7 cellular contexts compared by ENCODE assay signal in the genomic region with DNA sequence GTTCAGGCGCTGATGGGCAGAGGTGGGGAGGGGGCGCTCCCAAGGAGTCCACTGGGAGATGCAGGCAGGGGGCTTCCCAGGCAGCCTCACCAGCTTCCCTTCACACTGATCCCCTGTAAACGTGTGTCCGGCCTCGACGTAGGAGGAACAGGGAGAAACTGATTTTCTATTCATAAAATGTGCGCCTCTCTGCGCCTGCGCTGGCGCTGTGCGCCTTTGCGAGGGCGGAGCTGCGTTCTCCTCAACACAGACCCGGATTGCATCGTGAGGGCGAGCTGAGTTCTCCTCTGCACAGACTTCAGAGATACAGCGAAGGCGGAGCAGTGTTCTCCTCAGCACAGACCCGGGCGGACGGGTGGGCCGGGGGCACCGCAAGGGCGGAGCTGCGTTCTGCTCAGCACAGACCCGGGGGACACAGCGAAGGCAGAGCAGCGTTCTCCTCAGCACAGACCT.
A peak's percentile ranks its signal among the peaks of the same experiment; 100 is the strongest.
DNase-seq lines count a peak whose midpoint lies in the region; ATAC-seq, FAIRE-seq and TF ChIP-seq lines count a peak whose summit lies in the region.
"Not testable (repeated sequence)": the region's sequence is repeated elsewhere in the genome, so short reads cannot be mapped to it uniquely, and the experiment has no call there.

No MANE protein-coding gene starts in this region.

- not testable (repeated sequence) for H3K27ac Mint-ChIP-seq in naive thymus-derived CD4-positive, alpha-beta T cell

- not testable (repeated sequence) for H4K20me1 ChIP-seq in IMR-90 (ENCODE audit: insufficient read depth, low read length); K562 (replicated peaks; ENCODE audit: control insufficient read depth, insufficient read depth, low read length)

- not testable (repeated sequence) for H2BK120ac ChIP-seq in IMR-90 (ENCODE audit: low read depth, low read length)

- not testable (repeated sequence) for H3K18ac ChIP-seq in IMR-90 (ENCODE audit: low read depth, low read length)

- intact Hi-C loops in IMR-90 (cut with micrococcal nuclease); K562 (cut with micrococcal nuclease); naive thymus-derived CD4-positive, alpha-beta T cell (cut with micrococcal nuclease); spleen (cut with DNase I; ENCODE audit: low total_unique reads); upper lobe of right lung (cut with DNase I): not testable (repeated sequence)

- BruUV-seq in IMR-90 (replicated peaks; lab: Mats Ljungman, UMichigan); K562 (replicated peaks; lab: Mats Ljungman, UMichigan): not testable (repeated sequence)

- not testable (repeated sequence) for H3K23ac ChIP-seq in IMR-90 (ENCODE audit: low read depth, low read length)

- H3K4ac ChIP-seq in IMR-90 (ENCODE audit: low read depth, low read length) = not testable (repeated sequence)

- dilution Hi-C loops in IMR-90 (cut with HindIII; ENCODE audit: low sequenced_read_pairs, unreplicated experiment) = not testable (repeated sequence)

- FAIRE-seq in K562 (lab: Jason Lieb, UNC) = not testable (repeated sequence)

- H3K27me3 Mint-ChIP-seq in naive thymus-derived CD4-positive, alpha-beta T cell = not testable (repeated sequence)

- CTCF ChIA-PET in IMR-90 (lab: Yijun Ruan, JAX); K562 (lab: Yijun Ruan, JAX; ENCODE audit: low intra/inter-chr PET ratio); naive thymus-derived CD4-positive, alpha-beta T cell (lab: Charles Lee): not testable (repeated sequence)

- not testable (repeated sequence) for H3K4me1 ChIP-seq in IMR-90 (ENCODE audit: control insufficient read depth, insufficient read depth, low read length); K562 (replicated peaks in 1 of 2; ENCODE audit: control insufficient read depth in 2 of 2, insufficient read depth in 2 of 2, low read length in 2 of 2); naive thymus-derived CD4-positive, alpha-beta T cell (ENCODE audit: control insufficient read depth in 2 of 2, insufficient read depth in 2 of 2, low read length in 2 of 2); spleen; upper lobe of right lung

- H4K8ac ChIP-seq in IMR-90 (ENCODE audit: low read depth in 2 of 2, low read length in 2 of 2) = not testable (repeated sequence)

- H3K56ac ChIP-seq in IMR-90 (ENCODE audit: extremely low read depth, insufficient read depth, low read length) = not testable (repeated sequence)

- 69% methylated on average over 28 of the region's 29 CpGs; no CpG with 5 or more reads in 1 of the 2 experiments for WGBS in IMR-90 (ENCODE audit: extremely low coverage in 2 of 2, insufficient read length in 1 of 2), 2 experiments
- 3% methylated on average over 29 of the region's 29 CpGs for WGBS in K562 (ENCODE audit: insufficient coverage, low coverage, missing lambda C conversion rate)
- 83 to 86% (median 85%) methylated on average over 29 of the region's 29 CpGs for WGBS in spleen, 5 donors

- H3K9ac ChIP-seq in IMR-90 (ENCODE audit: low read depth, low read length); K562 (ENCODE audit: insufficient read depth in 1 of 2, low read depth in 2 of 2, low read length in 2 of 2): not testable (repeated sequence)

- POLR2A ChIA-PET in IMR-90 (lab: Charles Lee; ENCODE audit: unreplicated experiment); naive thymus-derived CD4-positive, alpha-beta T cell (lab: Charles Lee): not testable (repeated sequence)
- POLR2A ChIA-PET in K562 (lab: Yijun Ruan, JAX) = interaction anchor here (0.6 kb wide), 1 partner anchor 8 kb away, joined by 3 read pairs; no protein-coding TSS in a partner anchor

- H3K4me3 Mint-ChIP-seq in naive thymus-derived CD4-positive, alpha-beta T cell = not testable (repeated sequence)

- H3K4me1 Mint-ChIP-seq in naive thymus-derived CD4-positive, alpha-beta T cell = not testable (repeated sequence)

- not testable (repeated sequence) for H2AK5ac ChIP-seq in IMR-90 (ENCODE audit: low read depth, low read length)

- H3K27me3 ChIP-seq in IMR-90 (ENCODE audit: control insufficient read depth, insufficient read depth, low read length); K562 (ENCODE audit: control insufficient read depth in 2 of 2, insufficient read depth in 2 of 2, low read length in 2 of 2); naive thymus-derived CD4-positive, alpha-beta T cell (ENCODE audit: control insufficient read depth in 2 of 2, insufficient read depth in 2 of 2, low read length in 2 of 2); spleen (replicated peaks in 1 of 7); upper lobe of right lung: not testable (repeated sequence)

- H3K79me2 ChIP-seq in K562 (ENCODE audit: control insufficient read depth, insufficient read depth, low read length) = not testable (repeated sequence)

- H3K14ac ChIP-seq in IMR-90 (replicated peaks; ENCODE audit: low read depth, low read length) = not testable (repeated sequence)

- H3K9me3 ChIP-seq in IMR-90 (ENCODE audit: control insufficient read depth, insufficient read depth, low read length) = peaks cover 47% of the 10 kb centered on the region
- not testable (repeated sequence) for H3K9me3 ChIP-seq in K562 (replicated peaks; ENCODE audit: control insufficient read depth, insufficient read depth, low read depth, low read length); naive thymus-derived CD4-positive, alpha-beta T cell (ENCODE audit: control insufficient read depth in 2 of 3, low read length in 3 of 3)
- H3K9me3 ChIP-seq in spleen = peaks cover 0 to 55% (median 33%) of the 10 kb centered on the region in 8 donors
- peaks cover 12% of the 10 kb centered on the region for H3K9me3 ChIP-seq in upper lobe of right lung

- in situ Hi-C loops in IMR-90 (cut with MboI; ENCODE audit: low sequenced_read_pairs) = loop anchor here (25.0 kb wide), 1 partner anchor 95 kb away; no protein-coding TSS in a partner anchor
- in situ Hi-C loops in K562 (cut with MboI) = not testable (repeated sequence)

- not testable (repeated sequence) for H3K4me2 ChIP-seq in IMR-90 (ENCODE audit: low read depth, low read length); K562 (ENCODE audit: insufficient read depth, low read length)

- not testable (repeated sequence) for H4K91ac ChIP-seq in IMR-90 (ENCODE audit: insufficient read depth, low read depth, low read length)

- not testable (repeated sequence) for H2BK5ac ChIP-seq in IMR-90 (ENCODE audit: low read depth, low read length, poor library complexity, severe bottlenecking)

- TF ChIP-seq RAD21 in IMR-90 (IDR thresholded peaks at IDR 0.05; ENCODE audit: low read length); K562 (CRISPR knock-in tag; conservative IDR thresholded peaks at IDR 0.05 in 1 of 2, IDR thresholded peaks at IDR 0.05 in 1 of 2): not testable (repeated sequence)

- TF ChIP-seq EP300 in K562 (IDR thresholded peaks at IDR 0.05; ENCODE audit: low read length) = not testable (repeated sequence)

- DNase-seq in IMR-90; K562 (ENCODE audit: extremely low read depth in 1 of 4, low spot score in 3 of 4); naive thymus-derived CD4-positive, alpha-beta T cell: not testable (repeated sequence)
- DNase-seq in activated CD4-positive, CD25-positive, alpha-beta regulatory T cell treated with anti-CD3 and anti-CD28 coated beads, Interleukin-2, amount 50 U/mL, for 72 hours = peak; percentile 32
- peak; percentile 58 for DNase-seq in islet precursor cell
- peak; percentile 83 for DNase-seq in spleen
- DNase-seq in upper lobe of right lung = peak; percentile 75

- H2BK15ac ChIP-seq in IMR-90 (ENCODE audit: low read depth, low read length) = not testable (repeated sequence)

- not testable (repeated sequence) for H3K36me3 ChIP-seq in IMR-90 (ENCODE audit: control insufficient read depth, insufficient read depth, low read length); K562 (ENCODE audit: control insufficient read depth, insufficient read depth, low read length); naive thymus-derived CD4-positive, alpha-beta T cell (ENCODE audit: control insufficient read depth in 2 of 3, insufficient read depth in 3 of 3, low read length in 3 of 3); spleen; upper lobe of right lung

- not testable (repeated sequence) for H2BK20ac ChIP-seq in IMR-90 (ENCODE audit: low read depth, low read length)

- H3K27ac ChIP-seq in IMR-90 (ENCODE audit: insufficient read depth, low read length); K562 (ENCODE audit: extremely low read depth, low read depth, low read length); naive thymus-derived CD4-positive, alpha-beta T cell (ENCODE audit: low read depth, low read length); spleen; upper lobe of right lung: not testable (repeated sequence)

- H3K9me1 ChIP-seq in IMR-90 (ENCODE audit: insufficient read depth, low read length); K562 (ENCODE audit: control insufficient read depth, insufficient read depth, low read length): not testable (repeated sequence)

- H3K9me3 Mint-ChIP-seq in naive thymus-derived CD4-positive, alpha-beta T cell = not testable (repeated sequence)

- not testable (repeated sequence) for ATAC-seq in IMR-90 (ENCODE audit: low read depth)
- ATAC-seq in K562 (peak; percentile 64), upper lobe of right lung (peak; percentile 21)
- ATAC-seq in naive thymus-derived CD4-positive, alpha-beta T cell = peak; percentile 5

- peak overlapping the region; percentile 42 for H2AK9ac ChIP-seq in IMR-90 (replicated peaks; ENCODE audit: low read depth, low read length, poor library complexity)

- H2AFZ ChIP-seq in IMR-90 (replicated peaks; ENCODE audit: low read length, poor library complexity); K562 (ENCODE audit: low read depth, low read length): not testable (repeated sequence)

- TF ChIP-seq CTCF in IMR-90 (conservative IDR thresholded peaks at IDR 0.05; ENCODE audit: low read depth, low read length); K562 (IDR thresholded peaks at IDR 0.05 in 2 of 3, conservative IDR thresholded peaks at IDR 0.05 in 1 of 3; ENCODE audit: insufficient read depth in 2 of 3, low read depth in 1 of 3, low read length in 3 of 3); spleen (IDR thresholded peaks at IDR 0.05 in 8 of 11, conservative IDR thresholded peaks at IDR 0.05 in 3 of 11); upper lobe of right lung (IDR thresholded peaks at IDR 0.05): not testable (repeated sequence)

- not testable (repeated sequence) for TF ChIP-seq POLR2A in IMR-90 (IDR thresholded peaks at IDR 0.05; ENCODE audit: low read depth, low read length); K562 (conservative IDR thresholded peaks at IDR 0.05); spleen (IDR thresholded peaks at IDR 0.05)

- H4K5ac ChIP-seq in IMR-90 (ENCODE audit: low read depth, low read length) = not testable (repeated sequence)

- not testable (repeated sequence) for H3K79me1 ChIP-seq in IMR-90 (ENCODE audit: low read depth in 1 of 2, low read length in 2 of 2)

- H3K4me3 ChIP-seq in IMR-90 (ENCODE audit: insufficient read depth, low read depth, low read length); K562; naive thymus-derived CD4-positive, alpha-beta T cell (ENCODE audit: low read length); spleen; upper lobe of right lung: not testable (repeated sequence)

- not testable (repeated sequence) for H3K36me3 Mint-ChIP-seq in naive thymus-derived CD4-positive, alpha-beta T cell
